In the genomic region with DNA sequence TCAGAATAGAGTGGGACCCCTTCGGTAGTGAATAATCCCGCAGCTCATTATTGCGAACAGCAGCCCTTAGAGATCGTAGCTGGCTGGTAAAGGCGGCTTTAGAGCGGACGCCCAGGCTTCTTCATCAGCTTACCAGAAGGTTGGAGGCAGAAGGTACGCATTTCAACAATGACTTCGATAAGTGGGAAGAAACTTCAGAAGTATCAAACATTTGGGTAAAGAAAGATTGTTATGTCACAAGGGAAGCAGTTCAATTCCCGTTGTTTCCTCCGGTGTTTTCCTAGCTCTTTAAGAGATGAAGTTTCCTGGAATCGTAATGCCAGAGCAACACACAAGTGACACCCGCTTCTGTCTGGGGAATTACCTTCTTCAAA, we compare ENCODE assay signal across 9 cellular contexts.
DNase-seq lines count a peak whose midpoint lies in the region; ATAC-seq and TF ChIP-seq lines count a peak whose summit lies in the region.
"Had no signal": no experiment of that assay in that cellular context is flagged by ENCODE, and none has a peak within 500 bp of the region (broad histone marks: within the 10 kb centered on the region; RNA-seq: fewer than 3 reads in every experiment).

No MANE protein-coding gene starts in this region.

- ATAC-seq in GM21825 (IDR thresholded peaks at IDR 0.05; ENCODE audit: unreplicated experiment), result peak; percentile 21
- no peak for ATAC-seq in GM21390 (IDR thresholded peaks at IDR 0.05; ENCODE audit: unreplicated experiment)
- ATAC-seq in GM19324 (IDR thresholded peaks at IDR 0.05; ENCODE audit: low FRiP score, unreplicated experiment), result no peak
- no peak for ATAC-seq in HG03280 (IDR thresholded peaks at IDR 0.05; ENCODE audit: unreplicated experiment)
- ATAC-seq in sciatic nerve, result no peak
- ATAC-seq: naive thymus-derived CD8-positive, alpha-beta T cell had no signal

- TF ChIP-seq CTCF in AG10803 (conservative IDR thresholded peaks at IDR 0.05; ENCODE audit: low read length), result no peak
- TF ChIP-seq CTCF in fibroblast of pulmonary artery (IDR thresholded peaks at IDR 0.05; ENCODE audit: low read length, missing control alignments), result no peak

- intact Hi-C loops in sciatic nerve (cut with DNase I), result no loop called here

- H3K9ac ChIP-seq in NT2/D1 (ENCODE audit: insufficient read length, low read depth), result peak overlapping the region; percentile 64

- H3K4me1 ChIP-seq in NT2/D1 (ENCODE audit: insufficient read depth, insufficient read length), result no peaks in the 10 kb centered on the region

- no peaks in the 10 kb centered on the region for H3K9me3 ChIP-seq in NT2/D1 (ENCODE audit: insufficient read depth, low read length)

- H3K4me3 ChIP-seq in AG10803 (ENCODE audit: low read length) (peak overlapping the region; percentile 29), NT2/D1 (ENCODE audit: insufficient read length, low read depth) (peak overlapping the region; percentile 63), fibroblast of pulmonary artery (replicated peaks; ENCODE audit: low read depth, low read length) (peak overlapping the region; percentile 48)

- H3K36me3 ChIP-seq in NT2/D1 (ENCODE audit: insufficient read depth, insufficient read length, low read length), result no peaks in the 10 kb centered on the region

- H3K27me3 ChIP-seq in NT2/D1 (ENCODE audit: insufficient read depth, insufficient read length), result peaks cover 12% of the 10 kb centered on the region

- DNase-seq in AG10803 (ENCODE audit: low read depth) (no peak), NT2/D1 (ENCODE audit: low read depth, low spot score) (no peak), fibroblast of pulmonary artery (ENCODE audit: low read depth) (peak; percentile 18), sciatic nerve (ENCODE audit: low spot score) (no peak)
